In the genomic region with DNA sequence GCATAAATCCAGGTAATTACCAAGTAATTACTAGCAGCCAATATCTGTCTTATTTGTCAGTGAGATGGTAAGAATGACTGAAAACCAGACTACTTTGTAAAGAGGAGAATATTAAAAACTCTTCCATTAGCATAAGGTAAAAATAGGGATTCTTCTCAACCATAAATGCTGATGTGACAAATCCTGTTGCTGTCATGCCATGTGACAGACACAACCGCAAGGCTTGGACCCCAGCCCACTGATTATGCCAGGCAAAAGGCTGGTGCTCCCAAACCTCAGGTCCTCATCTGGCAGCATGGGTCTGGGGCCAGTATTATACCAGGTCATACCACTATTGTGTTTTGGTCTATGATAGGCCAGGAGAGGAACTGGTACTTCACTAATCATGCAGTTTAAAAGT, we compare ENCODE assay signal across 19 cellular contexts.
"Had no signal": no experiment of that assay in that cellular context is flagged by ENCODE, and none has a peak within 500 bp of the region (broad histone marks: within the 10 kb centered on the region; RNA-seq: fewer than 3 reads in every experiment).

No MANE protein-coding gene starts in this region.

- H3K27ac ChIP-seq: HL-60, KMS-11 had no signal

- H3K4me2 ChIP-seq: KMS-11, SK-N-SH had no signal

- H3K9ac ChIP-seq: KMS-11, SK-N-SH had no signal

- DNase-seq: Kasumi-1, NCI-H1092 treated with DMSO at 0.1 percent for 48 hours, NCI-H1436, NCI-H187, NCI-H2029, NCI-H2081 treated with DMSO at 0.1 percent for 48 hours, NCI-H2171, NCI-H226, NCI-H446, NCI-H510A, NCI-H524 treated with DMSO at 0.1 percent for 48 hours, NCI-H69, NCI-H774, RPMI8226, SHP77, SK-N-SH, SW 1271 had no signal

- H3K9me3 ChIP-seq: SK-N-SH had no signal
